10 cellular contexts compared by ENCODE assay signal in the genomic region with DNA sequence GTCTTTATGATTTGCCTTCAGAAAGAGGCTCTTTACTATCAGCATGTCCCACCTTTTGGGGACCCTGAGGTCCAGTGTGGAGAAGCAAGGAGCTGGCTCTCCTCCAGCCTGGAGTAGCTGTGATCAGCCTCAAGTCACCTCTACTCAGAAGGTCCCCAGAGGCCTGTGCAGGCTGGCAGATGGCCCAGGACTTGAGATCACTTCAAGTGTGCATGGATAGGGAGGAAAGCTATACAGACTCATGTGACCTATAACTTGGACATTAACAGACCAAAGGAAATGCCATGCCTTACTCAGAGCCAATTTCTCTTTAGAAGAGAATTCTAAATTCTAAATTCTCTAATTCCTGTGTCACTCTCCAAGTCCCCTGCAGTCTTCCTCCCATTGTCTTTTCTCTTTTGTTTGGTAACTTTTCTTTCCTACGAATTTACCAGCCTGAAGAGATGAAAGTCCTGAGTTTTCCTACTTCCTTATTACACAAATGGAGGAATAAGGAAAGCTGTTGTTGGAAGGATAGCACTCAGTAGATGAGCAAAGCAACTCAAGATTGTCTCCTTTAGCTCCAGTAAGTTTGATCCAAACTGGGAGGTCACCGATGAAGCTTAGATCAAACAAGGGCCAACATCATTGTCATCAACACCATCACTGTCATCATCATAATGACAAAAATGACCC.
DNase-seq lines count a peak whose midpoint lies in the region; ATAC-seq and TF ChIP-seq lines count a peak whose summit lies in the region.
"Had no signal": no experiment of that assay in that cellular context is flagged by ENCODE, and none has a peak within 500 bp of the region (broad histone marks: within the 10 kb centered on the region; RNA-seq: fewer than 3 reads in every experiment).

No MANE protein-coding gene starts in this region.

- peak overlapping the region; percentile 33; the same call in 1 of the 2 replicates for H3K4me3 Mint-ChIP-seq in HFFc6
- H3K4me3 Mint-ChIP-seq in GM23338: no peak overlapping the region
- H3K4me3 Mint-ChIP-seq: immature natural killer cell had no signal

- no peaks in the 10 kb centered on the region for H4K20me1 ChIP-seq in GM23338 (replicated peaks; ENCODE audit: insufficient read depth)

- H3K27ac Mint-ChIP-seq in HFFc6: peak overlapping the region; percentile 79
- no peak overlapping the region for H3K27ac Mint-ChIP-seq in GM23338
- H3K27ac Mint-ChIP-seq: immature natural killer cell had no signal

- H3K27me3 Mint-ChIP-seq in HFFc6 (ENCODE audit: insufficient read depth) (no peaks in the 10 kb centered on the region; the same call in 1 of the 2 replicates), GM23338 (ENCODE audit: insufficient read depth, low read depth, poor library complexity) (peaks cover 3% of the 10 kb centered on the region)

- H3K4me1 ChIP-seq in left ventricle myocardium inferior (peaks cover 37% of the 10 kb centered on the region), thoracic aorta (ENCODE audit: control insufficient read depth in 1 of 2, low read depth in 2 of 2) (peaks cover 11 to 59% of the 10 kb centered on the region in 2 donors), GM23338 (ENCODE audit: insufficient read depth) (peaks cover 5% of the 10 kb centered on the region)
- H3K4me1 ChIP-seq: suprapubic skin had no signal

- no peak for TF ChIP-seq CTCF in HFFc6 (IDR thresholded peaks at IDR 0.05)
- TF ChIP-seq CTCF in WERI-Rb-1 (IDR thresholded peaks at IDR 0.05; ENCODE audit: low read depth, low read length): no peak
- TF ChIP-seq CTCF in left ventricle myocardium inferior (IDR thresholded peaks at IDR 0.05; ENCODE audit: borderline replicate concordance): no peak
- no peak for TF ChIP-seq CTCF in thoracic aorta (IDR thresholded peaks at IDR 0.05)
- TF ChIP-seq CTCF in GM23338 (conservative IDR thresholded peaks at IDR 0.05; ENCODE audit: low read depth in 2 of 2): no peak

- H3K27ac ChIP-seq in WERI-Rb-1 (no peak overlapping the region), left ventricle myocardium inferior (replicated peaks) (peak overlapping the region; percentile 40), thoracic aorta (peak overlapping the region; percentile 35 to 36), GM23338 (ENCODE audit: low read depth) (no peak overlapping the region)
- H3K27ac ChIP-seq: suprapubic skin had no signal

- peaks cover 7% of the 10 kb centered on the region; the same call in 1 of the 2 replicates for H3K9me2 ChIP-seq in GM23338 (ENCODE audit: insufficient read depth)

- H2AFZ ChIP-seq in GM23338: no peak overlapping the region

- peaks cover 24% of the 10 kb centered on the region for H3K36me3 Mint-ChIP-seq in HFFc6 (ENCODE audit: low read depth)
- 0 out of 3 replicates have a peak, but pooled peaks cover 6% of the 10 kb centered on the region for H3K36me3 Mint-ChIP-seq in GM23338 (ENCODE audit: low read depth)
- H3K36me3 Mint-ChIP-seq: immature natural killer cell had no signal

- intact Hi-C loops in left ventricle myocardium inferior (cut with micrococcal nuclease): no loop called here

- H3K4me3 ChIP-seq in WERI-Rb-1 (ENCODE audit: low read depth, low read length) (no peak overlapping the region), left ventricle myocardium inferior (no peak overlapping the region), thoracic aorta (no peak overlapping the region), GM23338 (no peak overlapping the region)
- H3K4me3 ChIP-seq: suprapubic skin had no signal

- H3K9me3 ChIP-seq in WERI-Rb-1 (ENCODE audit: severe bottlenecking) (no peaks in the 10 kb centered on the region), left ventricle myocardium inferior (replicated peaks) (no peaks in the 10 kb centered on the region), thoracic aorta (no peaks in the 10 kb centered on the region)
- H3K9me3 ChIP-seq: suprapubic skin had no signal

- DNase-seq in HFFc6: peak; percentile 46
- DNase-seq in WERI-Rb-1: peak; percentile 62
- DNase-seq in left ventricle myocardium inferior: peak; percentile 64
- DNase-seq in thoracic aorta (ENCODE audit: low spot score): peak; percentile 31
- no peak for DNase-seq in GM23338 (ENCODE audit: low spot score)
- DNase-seq: immature natural killer cell, NCI-H526 treated with DMSO at 0.1 percent for 48 hours had no signal

- H3K27me3 ChIP-seq in WERI-Rb-1 (ENCODE audit: insufficient read depth, low read depth, severe bottlenecking) (no peaks in the 10 kb centered on the region), left ventricle myocardium inferior (ENCODE audit: low read depth) (no peaks in the 10 kb centered on the region), thoracic aorta (replicated peaks; ENCODE audit: insufficient read depth) (no peaks in the 10 kb centered on the region), GM23338 (ENCODE audit: insufficient read depth) (no peaks in the 10 kb centered on the region)
- H3K27me3 ChIP-seq: suprapubic skin had no signal

- H3K4me2 ChIP-seq in GM23338: no peak overlapping the region

- no peaks in the 10 kb centered on the region for H3K9me3 Mint-ChIP-seq in HFFc6
- no peaks in the 10 kb centered on the region for H3K9me3 Mint-ChIP-seq in GM23338

- no peaks in the 10 kb centered on the region for H3F3A ChIP-seq in GM23338 (replicated peaks; ENCODE audit: low read depth)

- no peaks in the 10 kb centered on the region for H3K36me3 ChIP-seq in WERI-Rb-1
- H3K36me3 ChIP-seq in left ventricle myocardium inferior: no peaks in the 10 kb centered on the region
- peaks cover 3% of the 10 kb centered on the region for H3K36me3 ChIP-seq in thoracic aorta
- H3K36me3 ChIP-seq in GM23338 (ENCODE audit: insufficient read depth): no peaks in the 10 kb centered on the region
- H3K36me3 ChIP-seq: suprapubic skin had no signal

- H3K4me1 Mint-ChIP-seq in HFFc6 (ENCODE audit: low read depth) (peaks cover 67% of the 10 kb centered on the region), GM23338 (peaks cover 7% of the 10 kb centered on the region; the same call in 1 of the 3 replicates)
- H3K4me1 Mint-ChIP-seq: immature natural killer cell had no signal

- no peaks in the 10 kb centered on the region for H3K79me2 ChIP-seq in GM23338 (replicated peaks; ENCODE audit: insufficient read depth)

- ATAC-seq in thoracic aorta (ENCODE audit: insufficient number of reproducible peaks, low FRiP score, low read depth) (peak; percentile 44), GM23338 (no peak), HG03520 (IDR thresholded peaks at IDR 0.05; ENCODE audit: unreplicated experiment) (no peak), GM18909 (IDR thresholded peaks at IDR 0.05; ENCODE audit: poor library complexity, unreplicated experiment) (no peak)

TF ChIP-seq in GM23338, 12 proteins besides CTCF, POLR2A, EP300 and RAD21:
- no peak for TF ChIP-seq JUNB (IDR thresholded peaks at IDR 0.05; ENCODE audit: unreplicated experiment)
- TF ChIP-seq, protein P1, sequence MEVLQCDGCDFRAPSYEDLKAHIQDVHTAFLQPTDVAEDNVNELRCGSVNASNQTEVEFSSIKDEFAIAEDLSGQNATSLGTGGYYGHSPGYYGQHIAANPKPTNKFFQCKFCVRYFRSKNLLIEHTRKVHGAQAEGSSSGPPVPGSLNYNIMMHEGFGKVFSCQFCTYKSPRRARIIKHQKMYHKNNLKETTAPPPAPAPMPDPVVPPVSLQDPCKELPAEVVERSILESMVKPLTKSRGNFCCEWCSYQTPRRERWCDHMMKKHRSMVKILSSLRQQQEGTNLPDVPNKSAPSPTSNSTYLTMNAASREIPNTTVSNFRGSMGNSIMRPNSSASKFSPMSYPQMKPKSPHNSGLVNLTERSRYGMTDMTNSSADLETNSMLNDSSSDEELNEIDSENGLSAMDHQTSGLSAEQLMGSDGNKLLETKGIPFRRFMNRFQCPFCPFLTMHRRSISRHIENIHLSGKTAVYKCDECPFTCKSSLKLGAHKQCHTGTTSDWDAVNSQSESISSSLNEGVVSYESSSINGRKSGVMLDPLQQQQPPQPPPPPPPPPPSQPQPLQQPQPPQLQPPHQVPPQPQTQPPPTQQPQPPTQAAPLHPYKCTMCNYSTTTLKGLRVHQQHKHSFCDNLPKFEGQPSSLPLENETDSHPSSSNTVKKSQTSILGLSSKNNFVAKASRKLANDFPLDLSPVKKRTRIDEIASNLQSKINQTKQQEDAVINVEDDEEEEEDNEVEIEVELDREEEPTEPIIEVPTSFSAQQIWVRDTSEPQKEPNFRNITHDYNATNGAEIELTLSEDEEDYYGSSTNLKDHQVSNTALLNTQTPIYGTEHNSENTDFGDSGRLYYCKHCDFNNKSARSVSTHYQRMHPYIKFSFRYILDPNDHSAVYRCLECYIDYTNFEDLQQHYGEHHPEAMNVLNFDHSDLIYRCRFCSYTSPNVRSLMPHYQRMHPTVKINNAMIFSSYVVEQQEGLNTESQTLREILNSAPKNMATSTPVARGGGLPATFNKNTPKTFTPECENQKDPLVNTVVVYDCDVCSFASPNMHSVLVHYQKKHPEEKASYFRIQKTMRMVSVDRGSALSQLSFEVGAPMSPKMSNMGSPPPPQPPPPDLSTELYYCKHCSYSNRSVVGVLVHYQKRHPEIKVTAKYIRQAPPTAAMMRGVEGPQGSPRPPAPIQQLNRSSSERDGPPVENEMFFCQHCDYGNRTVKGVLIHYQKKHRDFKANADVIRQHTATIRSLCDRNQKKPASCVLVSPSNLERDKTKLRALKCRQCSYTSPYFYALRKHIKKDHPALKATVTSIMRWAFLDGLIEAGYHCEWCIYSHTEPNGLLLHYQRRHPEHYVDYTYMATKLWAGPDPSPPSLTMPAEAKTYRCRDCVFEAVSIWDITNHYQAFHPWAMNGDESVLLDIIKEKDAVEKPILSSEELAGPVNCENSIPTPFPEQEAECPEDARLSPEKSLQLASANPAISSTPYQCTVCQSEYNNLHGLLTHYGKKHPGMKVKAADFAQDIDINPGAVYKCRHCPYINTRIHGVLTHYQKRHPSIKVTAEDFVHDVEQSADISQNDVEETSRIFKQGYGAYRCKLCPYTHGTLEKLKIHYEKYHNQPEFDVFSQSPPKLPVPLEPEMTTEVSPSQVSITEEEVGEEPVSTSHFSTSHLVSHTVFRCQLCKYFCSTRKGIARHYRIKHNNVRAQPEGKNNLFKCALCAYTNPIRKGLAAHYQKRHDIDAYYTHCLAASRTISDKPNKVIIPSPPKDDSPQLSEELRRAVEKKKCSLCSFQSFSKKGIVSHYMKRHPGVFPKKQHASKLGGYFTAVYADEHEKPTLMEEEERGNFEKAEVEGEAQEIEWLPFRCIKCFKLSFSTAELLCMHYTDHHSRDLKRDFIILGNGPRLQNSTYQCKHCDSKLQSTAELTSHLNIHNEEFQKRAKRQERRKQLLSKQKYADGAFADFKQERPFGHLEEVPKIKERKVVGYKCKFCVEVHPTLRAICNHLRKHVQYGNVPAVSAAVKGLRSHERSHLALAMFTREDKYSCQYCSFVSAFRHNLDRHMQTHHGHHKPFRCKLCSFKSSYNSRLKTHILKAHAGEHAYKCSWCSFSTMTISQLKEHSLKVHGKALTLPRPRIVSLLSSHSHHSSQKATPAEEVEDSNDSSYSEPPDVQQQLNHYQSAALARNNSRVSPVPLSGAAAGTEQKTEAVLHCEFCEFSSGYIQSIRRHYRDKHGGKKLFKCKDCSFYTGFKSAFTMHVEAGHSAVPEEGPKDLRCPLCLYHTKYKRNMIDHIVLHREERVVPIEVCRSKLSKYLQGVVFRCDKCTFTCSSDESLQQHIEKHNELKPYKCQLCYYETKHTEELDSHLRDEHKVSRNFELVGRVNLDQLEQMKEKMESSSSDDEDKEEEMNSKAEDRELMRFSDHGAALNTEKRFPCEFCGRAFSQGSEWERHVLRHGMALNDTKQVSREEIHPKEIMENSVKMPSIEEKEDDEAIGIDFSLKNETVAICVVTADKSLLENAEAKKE (CRISPR knock-in tag; IDR thresholded peaks at IDR 0.05): no peak

Comparison
In these comparisons a context has a peak if more than half of its experiments do, and no peak if none do; other contexts are left out.
1. H3K27ac ChIP-seq: peak in left ventricle myocardium inferior (single experiment) and thoracic aorta (2 of 2); none in WERI-Rb-1 (single experiment) and GM23338 (single experiment).